8 cellular contexts compared by ENCODE assay signal in the genomic region with DNA sequence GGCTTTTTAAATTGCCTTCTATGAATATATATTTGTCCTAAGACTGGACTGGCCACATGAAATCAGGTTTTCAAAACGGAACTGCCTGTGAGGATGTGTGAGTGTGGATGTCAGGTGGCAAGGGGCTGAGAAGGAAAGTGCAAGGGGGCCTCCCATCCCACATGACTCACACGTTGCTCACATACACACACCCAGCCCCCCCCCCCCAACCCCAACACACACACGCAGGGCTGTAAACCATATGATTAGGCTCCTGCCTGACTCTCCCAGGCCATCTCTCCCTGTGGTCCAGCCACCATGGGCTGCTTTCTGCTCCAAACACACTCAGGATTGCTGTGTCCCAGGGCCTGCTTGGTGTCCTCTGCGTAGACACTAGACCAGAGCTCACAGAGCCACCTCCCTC. TPM values are rescaled to one million over a fixed set of nuclear protein-coding genes. Genes with fewer than 3 reads are reported as not detected.
DNase-seq lines count a peak whose midpoint lies in the region; ATAC-seq and TF ChIP-seq lines count a peak whose summit lies in the region.

No MANE protein-coding gene starts in this region.

- CTCF ChIA-PET in activated CD4-positive, alpha-beta T cell treated with anti-CD3 and anti-CD28 coated beads for 36 hours (lab: Charles Lee) = interaction anchor here (0.7 to 1.7 kb wide), 4 partner anchors 14 to 90 kb away, joined by 3 to 9 read pairs (median 4); partner anchors contain the start of gene DEGS1
- CTCF ChIA-PET in activated CD4-positive, alpha-beta T cell treated with anti-CD3 and anti-CD28 coated beads, Interleukin-2, amount 10 ng/mL, durations not matched to agents 7 days and 5 days (lab: Charles Lee) = interaction anchor here (1.0 to 1.3 kb wide), 4 partner anchors 11 to 124 kb away, joined by 3 to 5 read pairs (median 3); no protein-coding TSS in a partner anchor
- CTCF ChIA-PET in activated naive CD4-positive, alpha-beta T cell treated with anti-CD3 and anti-CD28 coated beads for 36 hours (lab: Charles Lee) = interaction anchor here (0.9 to 1.7 kb wide), 3 partner anchors 37 to 89 kb away, joined by 3 to 7 read pairs (median 3); no protein-coding TSS in a partner anchor

- no peak overlapping the region for H3K4me3 ChIP-seq in right lobe of liver

- no peaks in the 10 kb centered on the region for H3K27me3 ChIP-seq in right lobe of liver

- intact Hi-C loops in activated CD4-positive, alpha-beta T cell treated with anti-CD3 and anti-CD28 coated beads for 36 hours (cut with DNase I, micrococcal nuclease) = loop anchor here in 1 of 2 experiments (1.0 to 2.0 kb wide), 2 partner anchors 23 to 37 kb away; no protein-coding TSS in a partner anchor
- intact Hi-C loops in activated naive CD4-positive, alpha-beta T cell treated with anti-CD3 and anti-CD28 coated beads for 36 hours (cut with micrococcal nuclease) = loop anchor here (1.0 kb wide), 2 partner anchors 23 to 36 kb away; no protein-coding TSS in a partner anchor
- intact Hi-C loops in right lobe of liver (cut with DNase I) = no loop called here

- no peaks in the 10 kb centered on the region for H3K36me3 Mint-ChIP-seq in activated CD4-positive, alpha-beta T cell treated with anti-CD3 and anti-CD28 coated beads for 36 hours (ENCODE audit: low read depth)
- H3K36me3 Mint-ChIP-seq in activated CD4-positive, alpha-beta T cell treated with anti-CD3 and anti-CD28 coated beads, Interleukin-2, amount 10 ng/mL, durations not matched to agents 7 days and 5 days (ENCODE audit: low read depth) = no peaks in the 10 kb centered on the region
- H3K36me3 Mint-ChIP-seq in activated naive CD4-positive, alpha-beta T cell treated with anti-CD3 and anti-CD28 coated beads for 36 hours (ENCODE audit: low read depth) = no peaks in the 10 kb centered on the region

- H3K4me1 Mint-ChIP-seq in activated CD4-positive, alpha-beta T cell treated with anti-CD3 and anti-CD28 coated beads for 36 hours = peaks cover 13% of the 10 kb centered on the region
- peaks cover 15% of the 10 kb centered on the region for H3K4me1 Mint-ChIP-seq in activated CD4-positive, alpha-beta T cell treated with anti-CD3 and anti-CD28 coated beads, Interleukin-2, amount 10 ng/mL, durations not matched to agents 7 days and 5 days
- H3K4me1 Mint-ChIP-seq in activated naive CD4-positive, alpha-beta T cell treated with anti-CD3 and anti-CD28 coated beads for 36 hours (ENCODE audit: low read depth) = peaks cover 11% of the 10 kb centered on the region
- H3K4me1 Mint-ChIP-seq in stimulated activated naive CD8-positive, alpha-beta T cell treated with anti-CD3 and anti-CD28 coated beads, Interleukin-15, amount 100 ng/mL, for 72 hours = peaks cover 24% of the 10 kb centered on the region

- peaks cover 0 to 32% (median 11%) of the 10 kb centered on the region in 4 donors for H3K4me1 ChIP-seq in right lobe of liver

- H3K27ac Mint-ChIP-seq in activated CD4-positive, alpha-beta T cell treated with anti-CD3 and anti-CD28 coated beads for 36 hours = peak overlapping the region; percentile 61
- no peak overlapping the region for H3K27ac Mint-ChIP-seq in activated CD4-positive, alpha-beta T cell treated with anti-CD3 and anti-CD28 coated beads, Interleukin-2, amount 10 ng/mL, durations not matched to agents 7 days and 5 days
- no peak overlapping the region for H3K27ac Mint-ChIP-seq in activated naive CD4-positive, alpha-beta T cell treated with anti-CD3 and anti-CD28 coated beads for 36 hours
- H3K27ac Mint-ChIP-seq in stimulated activated naive CD8-positive, alpha-beta T cell treated with anti-CD3 and anti-CD28 coated beads, Interleukin-15, amount 100 ng/mL, for 72 hours = peak overlapping the region; percentile 55 to 77

- peak; percentile 73 for DNase-seq in activated CD4-positive, alpha-beta T cell treated with anti-CD3 and anti-CD28 coated beads for 36 hours
- DNase-seq in activated CD4-positive, alpha-beta T cell treated with anti-CD3 and anti-CD28 coated beads, Interleukin-2, amount 10 ng/mL, durations not matched to agents 7 days and 5 days = no peak
- DNase-seq in NCI-H128 (lab: John Stamatoyannopoulos, UW; ENCODE audit: unreplicated experiment) = peak; percentile 4
- peak; percentile 63 for DNase-seq in activated naive CD4-positive, alpha-beta T cell treated with anti-CD3 and anti-CD28 coated beads for 36 hours
- DNase-seq in right lobe of liver = no peak
- DNase-seq in stimulated activated naive CD8-positive, alpha-beta T cell treated with anti-CD3 and anti-CD28 coated beads, Interleukin-15, amount 100 ng/mL, for 72 hours = peak in 1 of 2 donors; percentile 45
- DNase-seq in NCI-H748 (lab: John Stamatoyannopoulos, UW; ENCODE audit: unreplicated experiment) = no peak
- DNase-seq in COR-L47 (lab: John Stamatoyannopoulos, UW) = no peak

- H3K36me3 ChIP-seq in right lobe of liver = no peaks in the 10 kb centered on the region

- H3K4me3 Mint-ChIP-seq in activated CD4-positive, alpha-beta T cell treated with anti-CD3 and anti-CD28 coated beads for 36 hours = no peak overlapping the region
- no peak overlapping the region for H3K4me3 Mint-ChIP-seq in activated CD4-positive, alpha-beta T cell treated with anti-CD3 and anti-CD28 coated beads, Interleukin-2, amount 10 ng/mL, durations not matched to agents 7 days and 5 days
- H3K4me3 Mint-ChIP-seq in activated naive CD4-positive, alpha-beta T cell treated with anti-CD3 and anti-CD28 coated beads for 36 hours = no peak overlapping the region
- H3K4me3 Mint-ChIP-seq in stimulated activated naive CD8-positive, alpha-beta T cell treated with anti-CD3 and anti-CD28 coated beads, Interleukin-15, amount 100 ng/mL, for 72 hours = peak overlapping the region; percentile 56 to 72

- no peaks in the 10 kb centered on the region for H3K9me3 ChIP-seq in right lobe of liver

- no peaks in the 10 kb centered on the region for H3K27me3 Mint-ChIP-seq in activated CD4-positive, alpha-beta T cell treated with anti-CD3 and anti-CD28 coated beads for 36 hours
- H3K27me3 Mint-ChIP-seq in activated CD4-positive, alpha-beta T cell treated with anti-CD3 and anti-CD28 coated beads, Interleukin-2, amount 10 ng/mL, durations not matched to agents 7 days and 5 days = no peaks in the 10 kb centered on the region
- H3K27me3 Mint-ChIP-seq in activated naive CD4-positive, alpha-beta T cell treated with anti-CD3 and anti-CD28 coated beads for 36 hours (ENCODE audit: low read depth) = no peaks in the 10 kb centered on the region
- no peaks in the 10 kb centered on the region for H3K27me3 Mint-ChIP-seq in stimulated activated naive CD8-positive, alpha-beta T cell treated with anti-CD3 and anti-CD28 coated beads, Interleukin-15, amount 100 ng/mL, for 72 hours

- no peak for TF ChIP-seq CTCF in right lobe of liver (IDR thresholded peaks at IDR 0.05)

- H3K27ac ChIP-seq in right lobe of liver = peak overlapping the region in 2 of 3 donors; percentile 39 to 48

- POLR2A ChIA-PET in activated CD4-positive, alpha-beta T cell treated with anti-CD3 and anti-CD28 coated beads for 36 hours (lab: Charles Lee) = interaction anchor here (1.0 to 1.1 kb wide), 2 partner anchors 27 to 36 kb away, joined by 3 to 4 read pairs; no protein-coding TSS in a partner anchor
- POLR2A ChIA-PET in activated CD4-positive, alpha-beta T cell treated with anti-CD3 and anti-CD28 coated beads, Interleukin-2, amount 10 ng/mL, durations not matched to agents 7 days and 5 days (lab: Charles Lee) = no interaction called here

- no peaks in the 10 kb centered on the region for H3K9me3 Mint-ChIP-seq in activated CD4-positive, alpha-beta T cell treated with anti-CD3 and anti-CD28 coated beads for 36 hours (ENCODE audit: low read depth)
- H3K9me3 Mint-ChIP-seq in activated CD4-positive, alpha-beta T cell treated with anti-CD3 and anti-CD28 coated beads, Interleukin-2, amount 10 ng/mL, durations not matched to agents 7 days and 5 days = no peaks in the 10 kb centered on the region
- no peaks in the 10 kb centered on the region for H3K9me3 Mint-ChIP-seq in activated naive CD4-positive, alpha-beta T cell treated with anti-CD3 and anti-CD28 coated beads for 36 hours
- no peaks in the 10 kb centered on the region for H3K9me3 Mint-ChIP-seq in stimulated activated naive CD8-positive, alpha-beta T cell treated with anti-CD3 and anti-CD28 coated beads, Interleukin-15, amount 100 ng/mL, for 72 hours

- WGBS in right lobe of liver (ENCODE audit: insufficient coverage, low coverage, low lambda C conversion rate, missing lambda C conversion rate) = 8% methylated on average over 4 of the region's 4 CpGs

- TF ChIP-seq POLR2A in right lobe of liver (IDR thresholded peaks at IDR 0.05) = no peak

- peak; percentile 92 for ATAC-seq in activated CD4-positive, alpha-beta T cell treated with anti-CD3 and anti-CD28 coated beads for 36 hours
- peak; percentile 14 to 42 (median 26) for ATAC-seq in right lobe of liver
- peak; percentile 90 for ATAC-seq in stimulated activated naive CD8-positive, alpha-beta T cell treated with anti-CD3 and anti-CD28 coated beads, Interleukin-15, amount 100 ng/mL, for 72 hours

RNA-seq across cellular contexts. Expression of gene DEGS1, which starts 22.4 kb away (rescaled TPM):
- total RNA-seq in activated CD4-positive, alpha-beta T cell treated with anti-CD3 and anti-CD28 coated beads for 36 hours = 10 to 100 TPM; 24.0 to 24.5 TPM
- total RNA-seq in activated CD4-positive, alpha-beta T cell treated with anti-CD3 and anti-CD28 coated beads, Interleukin-2, amount 10 ng/mL, durations not matched to agents 7 days and 5 days = 10 to 100 TPM; 73.9 to 76.9 TPM
- total RNA-seq in activated naive CD4-positive, alpha-beta T cell treated with anti-CD3 and anti-CD28 coated beads for 36 hours = 10 to 100 TPM in 1 of 2 experiments, 1 to 10 TPM in 1; 9.2 to 10.1 TPM
- 10 to 100 TPM; 17.9 to 43.5 (median 29.0) TPM for total RNA-seq in right lobe of liver

Comparison
In these comparisons a context has a peak if more than half of its experiments do, and no peak if none do; other contexts are left out.
1. DNase-seq: peak in activated CD4-positive, alpha-beta T cell treated with anti-CD3 and anti-CD28 coated beads for 36 hours (single experiment), NCI-H128 (single experiment) and activated naive CD4-positive, alpha-beta T cell treated with anti-CD3 and anti-CD28 coated beads for 36 hours (single experiment); none in activated CD4-positive, alpha-beta T cell treated with anti-CD3 and anti-CD28 coated beads, Interleukin-2, amount 10 ng/mL, durations not matched to agents 7 days and 5 days (single experiment), right lobe of liver (0 of 3), NCI-H748 (single experiment) and COR-L47 (single experiment).
2. H3K27ac Mint-ChIP-seq: peak in activated CD4-positive, alpha-beta T cell treated with anti-CD3 and anti-CD28 coated beads for 36 hours (single experiment) and stimulated activated naive CD8-positive, alpha-beta T cell treated with anti-CD3 and anti-CD28 coated beads, Interleukin-15, amount 100 ng/mL, for 72 hours (2 of 2); none in activated CD4-positive, alpha-beta T cell treated with anti-CD3 and anti-CD28 coated beads, Interleukin-2, amount 10 ng/mL, durations not matched to agents 7 days and 5 days (single experiment) and activated naive CD4-positive, alpha-beta T cell treated with anti-CD3 and anti-CD28 coated beads for 36 hours (single experiment).
3. ATAC-seq: peak in every context shown above with its lines; median percentile 92 in activated CD4-positive, alpha-beta T cell treated with anti-CD3 and anti-CD28 coated beads for 36 hours; 90 in stimulated activated naive CD8-positive, alpha-beta T cell treated with anti-CD3 and anti-CD28 coated beads, Interleukin-15, amount 100 ng/mL, for 72 hours; 26 in right lobe of liver.
4. H3K4me3 Mint-ChIP-seq: peak in stimulated activated naive CD8-positive, alpha-beta T cell treated with anti-CD3 and anti-CD28 coated beads, Interleukin-15, amount 100 ng/mL, for 72 hours (2 of 2); none in activated CD4-positive, alpha-beta T cell treated with anti-CD3 and anti-CD28 coated beads for 36 hours (single experiment), activated CD4-positive, alpha-beta T cell treated with anti-CD3 and anti-CD28 coated beads, Interleukin-2, amount 10 ng/mL, durations not matched to agents 7 days and 5 days (single experiment) and activated naive CD4-positive, alpha-beta T cell treated with anti-CD3 and anti-CD28 coated beads for 36 hours (single experiment).